12 cellular contexts compared by ENCODE assay signal in genomic region chr3:14879161-14879888, GRCh38.
DNase-seq lines count a peak whose midpoint lies in the region; ATAC-seq and FAIRE-seq lines count a peak whose summit lies in the region.
"Had no signal": no experiment of that assay in that cellular context is flagged by ENCODE, and none has a peak within 500 bp of the region (broad histone marks: within the 10 kb centered on the region; RNA-seq: fewer than 3 reads in every experiment).

No MANE protein-coding gene starts in this region.

- peak; percentile 31 for DNase-seq in stimulated activated CD4-positive, alpha-beta T cell treated with anti-CD3 and anti-CD28 coated beads, Interleukin-15, amount 100 ng/mL, for 24 hours
- no peak for DNase-seq in stimulated activated CD4-positive, alpha-beta T cell treated with anti-CD3 and anti-CD28 coated beads, Interleukin-2, amount 100 ng/mL, for 48 hours
- no peak for DNase-seq in activated T-helper 1 cell treated with anti-CD3 and anti-CD28 coated beads, Interleukin-12 subunit alpha, Interleukin-12 subunit beta, Interleukin-2, Interleukin-4 antibody, amounts not matched to agents 30 ng/mL and 10 ng/mL and 1 ng/mL, durations not matched to agents 14 hours and 24 hours and 36 hours (ENCODE audit: low spot score)
- DNase-seq in left ventricle myocardium superior (peak; percentile 51), urothelium cell line (ENCODE audit: low spot score) (peak; percentile 59), GM23248 (no peak), SW 1271 (lab: John Stamatoyannopoulos, UW) (no peak), NCI-H510A (lab: John Stamatoyannopoulos, UW) (no peak)
- DNase-seq: activated T-cell treated with anti-CD3 and anti-CD28 coated beads, Interleukin-2, amount 50 U/mL, for 4 hours had no signal

- no peaks in the 10 kb centered on the region for H4K20me1 ChIP-seq in GM23248 (ENCODE audit: insufficient read depth)

- no peaks in the 10 kb centered on the region for H3F3A ChIP-seq in GM23248 (ENCODE audit: insufficient read depth)

- no peak overlapping the region for H3K4me3 ChIP-seq in GM23248

- in situ Hi-C loops in GM23248 (cut with MboI) = no loop called here

- no peaks in the 10 kb centered on the region for H3K9me3 Mint-ChIP-seq in activated T-helper 1 cell treated with anti-CD3 and anti-CD28 coated beads, Interleukin-12 subunit alpha, Interleukin-12 subunit beta, Interleukin-2, Interleukin-4 antibody, amounts not matched to agents 30 ng/mL and 10 ng/mL and 1 ng/mL, durations not matched to agents 14 hours and 24 hours and 36 hours
- H3K9me3 Mint-ChIP-seq: activated T-cell treated with anti-CD3 and anti-CD28 coated beads, Interleukin-2, amount 50 U/mL, for 4 hours; CD8-positive, alpha-beta memory T cell; IgD-negative memory B cell had no signal

- H3K27me3 ChIP-seq in GM23248 (replicated peaks; ENCODE audit: insufficient read depth) = no peaks in the 10 kb centered on the region

- peaks cover 40% of the 10 kb centered on the region for H3K4me1 Mint-ChIP-seq in activated T-helper 1 cell treated with anti-CD3 and anti-CD28 coated beads, Interleukin-12 subunit alpha, Interleukin-12 subunit beta, Interleukin-2, Interleukin-4 antibody, amounts not matched to agents 30 ng/mL and 10 ng/mL and 1 ng/mL, durations not matched to agents 14 hours and 24 hours and 36 hours (ENCODE audit: low read depth)

- H3K79me2 ChIP-seq in GM23248 (ENCODE audit: insufficient read depth) = no peaks in the 10 kb centered on the region

- H3K9me3 ChIP-seq in GM23248 (ENCODE audit: low read depth) = no peaks in the 10 kb centered on the region

- 0 out of 2 replicates have a peak, but pooled peaks cover 5% of the 10 kb centered on the region for H3K4me1 ChIP-seq in GM23248 (ENCODE audit: insufficient read depth)

- no peak overlapping the region for H3K4me3 Mint-ChIP-seq in activated T-helper 1 cell treated with anti-CD3 and anti-CD28 coated beads, Interleukin-12 subunit alpha, Interleukin-12 subunit beta, Interleukin-2, Interleukin-4 antibody, amounts not matched to agents 30 ng/mL and 10 ng/mL and 1 ng/mL, durations not matched to agents 14 hours and 24 hours and 36 hours
- H3K4me3 Mint-ChIP-seq: activated T-cell treated with anti-CD3 and anti-CD28 coated beads, Interleukin-2, amount 50 U/mL, for 4 hours; IgD-negative memory B cell had no signal

- H3K9ac ChIP-seq in GM23248 = no peak overlapping the region

- no peaks in the 10 kb centered on the region for H3K36me3 ChIP-seq in GM23248 (ENCODE audit: low read depth)

- H3K36me3 Mint-ChIP-seq in activated T-helper 1 cell treated with anti-CD3 and anti-CD28 coated beads, Interleukin-12 subunit alpha, Interleukin-12 subunit beta, Interleukin-2, Interleukin-4 antibody, amounts not matched to agents 30 ng/mL and 10 ng/mL and 1 ng/mL, durations not matched to agents 14 hours and 24 hours and 36 hours (ENCODE audit: low read depth) = peaks cover under 1% of the 10 kb centered on the region
- H3K36me3 Mint-ChIP-seq: CD8-positive, alpha-beta memory T cell; IgD-negative memory B cell had no signal

- H3K4me2 ChIP-seq in GM23248 (ENCODE audit: unreplicated experiment) = no peak overlapping the region

- H3K27me3 Mint-ChIP-seq in activated T-helper 1 cell treated with anti-CD3 and anti-CD28 coated beads, Interleukin-12 subunit alpha, Interleukin-12 subunit beta, Interleukin-2, Interleukin-4 antibody, amounts not matched to agents 30 ng/mL and 10 ng/mL and 1 ng/mL, durations not matched to agents 14 hours and 24 hours and 36 hours (ENCODE audit: insufficient read depth) = peaks cover 1% of the 10 kb centered on the region

- no peak overlapping the region for H2AFZ ChIP-seq in GM23248

- intact Hi-C loops in activated T-helper 1 cell treated with anti-CD3 and anti-CD28 coated beads, Interleukin-12 subunit alpha, Interleukin-12 subunit beta, Interleukin-2, Interleukin-4 antibody, amounts not matched to agents 30 ng/mL and 10 ng/mL and 1 ng/mL, durations not matched to agents 14 hours and 24 hours and 36 hours (cut with micrococcal nuclease) = no loop called here
- intact Hi-C loops in left ventricle myocardium superior (cut with micrococcal nuclease) = no loop called here

- 71 to 82% methylated on average over 12 of the region's 12 CpGs for WGBS in GM23248 (ENCODE audit: low coverage in 1 of 2, low lambda C conversion rate in 2 of 2, missing lambda C conversion rate in 2 of 2), 2 experiments

- peak overlapping the region; percentile 24 for H3K27ac Mint-ChIP-seq in activated T-helper 1 cell treated with anti-CD3 and anti-CD28 coated beads, Interleukin-12 subunit alpha, Interleukin-12 subunit beta, Interleukin-2, Interleukin-4 antibody, amounts not matched to agents 30 ng/mL and 10 ng/mL and 1 ng/mL, durations not matched to agents 14 hours and 24 hours and 36 hours
- H3K27ac Mint-ChIP-seq: IgD-negative memory B cell had no signal

- FAIRE-seq in urothelium cell line (lab: Jason Lieb, UNC) = no peak

- no peaks in the 10 kb centered on the region for H3K9me2 ChIP-seq in GM23248 (ENCODE audit: insufficient read depth)

- ATAC-seq in left ventricle myocardium superior = peak; percentile 60

- H3K27ac ChIP-seq in GM23248 = no peak overlapping the region
- H3K27ac ChIP-seq: epithelial cell of prostate had no signal

Comparison
In these comparisons a context has a peak if more than half of its experiments do, and no peak if none do; other contexts are left out.
1. DNase-seq: peak in stimulated activated CD4-positive, alpha-beta T cell treated with anti-CD3 and anti-CD28 coated beads, Interleukin-15, amount 100 ng/mL, for 24 hours (single experiment), left ventricle myocardium superior (single experiment) and urothelium cell line (single experiment); none in stimulated activated CD4-positive, alpha-beta T cell treated with anti-CD3 and anti-CD28 coated beads, Interleukin-2, amount 100 ng/mL, for 48 hours (0 of 2), activated T-helper 1 cell treated with anti-CD3 and anti-CD28 coated beads, Interleukin-12 subunit alpha, Interleukin-12 subunit beta, Interleukin-2, Interleukin-4 antibody, amounts not matched to agents 30 ng/mL and 10 ng/mL and 1 ng/mL, durations not matched to agents 14 hours and 24 hours and 36 hours (single experiment), GM23248 (single experiment), SW 1271 (0 of 2) and NCI-H510A (single experiment).